34 cellular contexts compared by ENCODE assay signal in the genomic region with DNA sequence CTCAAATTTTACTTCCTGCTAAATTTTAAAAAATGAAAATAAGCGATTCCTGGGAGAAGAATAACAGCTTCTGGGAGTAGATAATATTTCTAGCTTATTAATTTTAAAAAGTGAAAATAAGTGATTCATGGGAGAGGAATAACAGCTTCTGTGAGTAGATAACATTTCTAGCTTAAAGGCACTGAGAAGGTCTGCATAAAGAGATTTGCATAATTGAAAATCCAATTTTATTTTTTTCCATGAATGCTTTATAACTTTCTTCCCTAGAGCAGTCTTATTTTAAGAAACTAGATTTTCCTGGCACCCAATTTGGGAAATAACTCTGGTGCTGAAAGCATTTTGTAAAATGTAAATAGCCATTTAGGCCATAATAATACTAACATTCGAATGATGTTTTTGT.
"Had no signal": no experiment of that assay in that cellular context is flagged by ENCODE, and none has a peak within 500 bp of the region (broad histone marks: within the 10 kb centered on the region; RNA-seq: fewer than 3 reads in every experiment).

No MANE protein-coding gene starts in this region.

- DNase-seq: Karpas-422, Kasumi-1, MG63, MM.1S, MV-4-11, NCI-H1048, NCI-H1092, NCI-H1092 treated with DMSO at 0.1 percent for 48 hours, NCI-H1105, NCI-H1105 treated with DMSO at 0.1 percent for 48 hours, NCI-H1417, NCI-H1417 treated with DMSO at 0.1 percent for 48 hours, NCI-H1436, NCI-H1436 treated with DMSO at 0.1 percent for 48 hours, NCI-H146, NCI-H1694, NCI-H1694 treated with DMSO at 0.1 percent for 48 hours, NCI-H187, NCI-H187 treated with DMSO at 0.1 percent for 48 hours, NCI-H1930, NCI-H2029, NCI-H2029 treated with DMSO at 0.1 percent for 48 hours, NCI-H2081, NCI-H2081 treated with DMSO at 0.1 percent for 48 hours, NCI-H2107, NCI-H2171, NCI-H2171 treated with DMSO at 0.1 percent for 48 hours, NCI-H2227 treated with DMSO at 0.1 percent for 48 hours, NCI-H226, NCI-H345, NCI-H446 treated with DMSO at 0.1 percent for 48 hours, NCI-H510A, NCI-H510A treated with DMSO at 0.1 percent for 48 hours, NCI-H524 had no signal

- H3K4me3 ChIP-seq: MG63 had no signal

- H3K9me3 ChIP-seq: MG63 had no signal

- H3K27me3 ChIP-seq: MG63 had no signal

- H3K36me3 ChIP-seq: MG63 had no signal
